ENCODE assay signal across 6 cellular contexts in genomic region chr19:41322451-41322850, GRCh38. TPM values are rescaled to one million over a fixed set of nuclear protein-coding genes. Genes with fewer than 3 reads are reported as not detected.
DNase-seq lines count a peak whose midpoint lies in the region.

No MANE protein-coding gene starts in this region.

- H2AFZ ChIP-seq in ACC112 (ENCODE audit: low read length, unreplicated experiment), result no peak overlapping the region

- no peaks in the 10 kb centered on the region for H3K27me3 Mint-ChIP-seq in activated CD4-positive, alpha-beta memory T cell treated with anti-CD3 and anti-CD28 coated beads for 36 hours

- POLR2A ChIA-PET in activated CD4-positive, alpha-beta memory T cell treated with anti-CD3 and anti-CD28 coated beads for 36 hours (lab: Charles Lee), result interaction anchor here (0.5 kb wide), 1 partner anchor 43 kb away, joined by 3 read pairs; no protein-coding TSS in a partner anchor

- H3K27ac ChIP-seq in ACC112 (ENCODE audit: low read depth, low read length), result peak overlapping the region; percentile 100
- H3K27ac ChIP-seq in mesendoderm (ENCODE audit: low read depth, low read length), result peak overlapping the region; percentile 99

- CTCF ChIA-PET in activated CD4-positive, alpha-beta memory T cell treated with anti-CD3 and anti-CD28 coated beads for 36 hours (lab: Charles Lee), result interaction anchor here (1.2 to 1.5 kb wide), 2 partner anchors 30 to 42 kb away, joined by 3 to 10 read pairs; partner anchors contain the start of gene B9D2

- peak overlapping the region; percentile 42 for H3K27ac Mint-ChIP-seq in activated CD4-positive, alpha-beta memory T cell treated with anti-CD3 and anti-CD28 coated beads for 36 hours

- H4K8ac ChIP-seq in mesendoderm (ENCODE audit: low read depth, low read length), result no peak overlapping the region

- H3K4me3 ChIP-seq in ACC112 (ENCODE audit: low read depth, low read length) (no peak overlapping the region), mesendoderm (ENCODE audit: low read length) (no peak overlapping the region)

- no peaks in the 10 kb centered on the region for H3K36me3 ChIP-seq in ACC112 (ENCODE audit: insufficient read depth, low read length)
- H3K36me3 ChIP-seq in mesendoderm (ENCODE audit: control insufficient read depth, insufficient read depth, low read length), result peaks cover 6% of the 10 kb centered on the region

- no peak overlapping the region for H3K4me3 Mint-ChIP-seq in activated CD4-positive, alpha-beta memory T cell treated with anti-CD3 and anti-CD28 coated beads for 36 hours

- peak overlapping the region; percentile 29 for H2BK120ac ChIP-seq in mesendoderm (ENCODE audit: low read depth, low read length)

- peaks cover 23% of the 10 kb centered on the region for H3K36me3 Mint-ChIP-seq in activated CD4-positive, alpha-beta memory T cell treated with anti-CD3 and anti-CD28 coated beads for 36 hours

- H3K79me2 ChIP-seq in ACC112 (ENCODE audit: control insufficient read depth, insufficient read depth, low read length, unreplicated experiment), result peaks cover 2% of the 10 kb centered on the region
- H3K79me2 ChIP-seq in mesendoderm (ENCODE audit: control insufficient read depth, insufficient read depth, low read length), result peaks cover 2% of the 10 kb centered on the region

- H3K9ac ChIP-seq in mesendoderm (ENCODE audit: low read length), result peak overlapping the region; percentile 37

- no peak overlapping the region for H4K5ac ChIP-seq in mesendoderm (ENCODE audit: low read length)

- H3K56ac ChIP-seq in mesendoderm (ENCODE audit: low read length), result peak overlapping the region; percentile 70

- no peak for DNase-seq in activated CD4-positive, alpha-beta memory T cell treated with anti-CD3 and anti-CD28 coated beads for 36 hours
- no peak for DNase-seq in mesendoderm
- DNase-seq in effector CD8-positive, alpha-beta T cell (lab: John Stamatoyannopoulos, UW), result no peak
- no peak for DNase-seq in cortex of kidney (lab: John Stamatoyannopoulos, UW)
- DNase-seq in NCI-H69 (lab: John Stamatoyannopoulos, UW), result no peak

- H3K27me3 ChIP-seq in ACC112 (ENCODE audit: insufficient read depth, low read length) (no peaks in the 10 kb centered on the region), mesendoderm (ENCODE audit: insufficient read depth, low read length, poor library complexity) (no peaks in the 10 kb centered on the region)

- H3K4me1 ChIP-seq in ACC112 (ENCODE audit: control insufficient read depth, insufficient read depth, low read length, unreplicated experiment) (peaks cover 56% of the 10 kb centered on the region), mesendoderm (ENCODE audit: control insufficient read depth, low read depth, low read length) (peaks cover 34% of the 10 kb centered on the region)

- H2BK15ac ChIP-seq in mesendoderm (replicated peaks; ENCODE audit: low read depth), result no peak overlapping the region

- peaks cover 4% of the 10 kb centered on the region for H3K79me1 ChIP-seq in mesendoderm (ENCODE audit: low read length)

- H3K4me1 Mint-ChIP-seq in activated CD4-positive, alpha-beta memory T cell treated with anti-CD3 and anti-CD28 coated beads for 36 hours (ENCODE audit: low read depth), result peaks cover 24% of the 10 kb centered on the region

- peak overlapping the region; percentile 89 for H3K18ac ChIP-seq in mesendoderm (ENCODE audit: low read length)

- peak overlapping the region; percentile 4 for H2AK5ac ChIP-seq in mesendoderm (ENCODE audit: low read length)

- intact Hi-C loops in activated CD4-positive, alpha-beta memory T cell treated with anti-CD3 and anti-CD28 coated beads for 36 hours (cut with micrococcal nuclease), result no loop called here

- no peaks in the 10 kb centered on the region for H3K9me3 Mint-ChIP-seq in activated CD4-positive, alpha-beta memory T cell treated with anti-CD3 and anti-CD28 coated beads for 36 hours

- WGBS in mesendoderm (ENCODE audit: extremely low coverage, insufficient coverage, low lambda C conversion rate), result no CpG with 5 or more reads among the region's 11 CpGs

- no peak overlapping the region for H3K23ac ChIP-seq in mesendoderm (ENCODE audit: low read length)

- peak overlapping the region; percentile 82 for H3K4ac ChIP-seq in mesendoderm (ENCODE audit: low read depth, low read length)

- no peak overlapping the region for H3K4me2 ChIP-seq in mesendoderm (ENCODE audit: low read length)

- peak overlapping the region; percentile 95 for H2BK5ac ChIP-seq in mesendoderm (ENCODE audit: low read length)

RNA-seq across cellular contexts. Expression of gene CCDC97, which starts 12.5 kb away (rescaled TPM):
- 10 to 100 TPM; 20.5 to 23.4 TPM for total RNA-seq in activated CD4-positive, alpha-beta memory T cell treated with anti-CD3 and anti-CD28 coated beads for 36 hours
- 33.2 TPM for polyA plus RNA-seq in mesendoderm (2013, experiment 1 of 2)
- polyA plus RNA-seq in mesendoderm (2013, experiment 2 of 2), result 32.2 TPM

RNA-seq across cellular contexts. Expression of gene TGFB1, which starts 31.3 kb away (rescaled TPM):
- total RNA-seq in activated CD4-positive, alpha-beta memory T cell treated with anti-CD3 and anti-CD28 coated beads for 36 hours, result 100 to 1,000 TPM; 108 to 110 TPM
- 36.8 TPM for polyA plus RNA-seq in mesendoderm (2013, experiment 1 of 2)
- 35.2 TPM for polyA plus RNA-seq in mesendoderm (2013, experiment 2 of 2)

RNA-seq across cellular contexts. Expression of gene B9D2, which starts 41.5 kb away (rescaled TPM):
- 1 to 10 TPM; 4.7 to 5.1 TPM for total RNA-seq in activated CD4-positive, alpha-beta memory T cell treated with anti-CD3 and anti-CD28 coated beads for 36 hours
- polyA plus RNA-seq in mesendoderm (2013, experiment 1 of 2), result 3.4 TPM
- polyA plus RNA-seq in mesendoderm (2013, experiment 2 of 2), result 3.5 TPM

RNA-seq across cellular contexts. Expression of gene TMEM91, which starts 53.9 kb away (rescaled TPM):
- 1 to 10 TPM; 4.5 to 4.6 TPM for total RNA-seq in activated CD4-positive, alpha-beta memory T cell treated with anti-CD3 and anti-CD28 coated beads for 36 hours
- 3.0 TPM for polyA plus RNA-seq in mesendoderm (2013, experiment 1 of 2)
- 2.9 TPM for polyA plus RNA-seq in mesendoderm (2013, experiment 2 of 2)

RNA-seq across cellular contexts. Expression of gene HNRNPUL1, which starts 58.3 kb away (rescaled TPM):
- 100 to 1,000 TPM; 290 to 295 TPM for total RNA-seq in activated CD4-positive, alpha-beta memory T cell treated with anti-CD3 and anti-CD28 coated beads for 36 hours
- polyA plus RNA-seq in mesendoderm (2013, experiment 1 of 2), result 241 TPM
- 240 TPM for polyA plus RNA-seq in mesendoderm (2013, experiment 2 of 2)
